ENCODE assay signal across 7 cellular contexts in the genomic region with DNA sequence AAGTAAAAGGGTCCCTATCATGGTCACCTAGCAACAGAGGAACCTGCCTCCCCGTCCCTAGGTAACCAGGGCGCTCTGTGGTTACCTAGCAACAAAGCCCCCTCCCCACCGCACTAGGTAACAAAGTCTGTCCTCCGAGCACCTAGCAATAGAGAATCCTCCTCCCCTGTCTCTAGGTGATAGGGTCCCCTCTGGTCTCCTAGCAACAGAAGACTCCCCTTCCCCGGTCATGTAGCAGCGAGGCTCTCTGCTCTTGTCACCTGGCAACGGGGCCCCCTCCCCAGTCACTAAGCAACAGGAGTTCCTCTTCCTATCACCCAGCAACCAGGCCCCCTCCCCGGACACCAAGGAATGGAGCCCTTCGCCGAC.
DNase-seq lines count a peak whose midpoint lies in the region; ATAC-seq lines count a peak whose summit lies in the region.

No MANE protein-coding gene starts in this region.

- ATAC-seq in GM18511 (IDR thresholded peaks at IDR 0.05; ENCODE audit: unreplicated experiment), result no peak
- ATAC-seq in HG03045 (IDR thresholded peaks at IDR 0.05; ENCODE audit: unreplicated experiment), result no peak

- no peaks in the 10 kb centered on the region for H3K27me3 ChIP-seq in HAP-1 (ENCODE audit: low read depth)
- H3K27me3 ChIP-seq in muscle layer of colon (ENCODE audit: control insufficient read depth in 1 of 2, insufficient read depth in 2 of 2, low read length in 2 of 2), result peaks cover 0 to 12% of the 10 kb centered on the region in 2 donors

- H3K4me3 ChIP-seq in HAP-1 (peak overlapping the region; percentile 57), muscle layer of colon (ENCODE audit: low read depth in 1 of 2, low read length in 2 of 2) (peak overlapping the region; percentile 77 to 93)

- H3K9ac ChIP-seq in muscle layer of colon (ENCODE audit: low read length), result peak overlapping the region; percentile 76

- H3K4me1 ChIP-seq in HAP-1 (no peaks in the 10 kb centered on the region), muscle layer of colon (ENCODE audit: insufficient read depth, low read length) (peaks cover 16% of the 10 kb centered on the region)

- in situ Hi-C loops in HAP-1 (cut with MboI; ENCODE audit: low sequenced_read_pairs), result no loop called here

- H3K27ac ChIP-seq in caudate nucleus (ENCODE audit: low read depth, low read length), result peak overlapping the region; percentile 92
- H3K27ac ChIP-seq in muscle layer of colon (ENCODE audit: low read depth, low read length), result peak overlapping the region; percentile 58

- no peaks in the 10 kb centered on the region for H3K9me3 ChIP-seq in HAP-1
- H3K9me3 ChIP-seq in muscle layer of colon (ENCODE audit: low read length), result no peaks in the 10 kb centered on the region

- no peaks in the 10 kb centered on the region for H3K36me3 ChIP-seq in HAP-1 (replicated peaks)
- H3K36me3 ChIP-seq in muscle layer of colon (ENCODE audit: insufficient read depth, low read length), result no peaks in the 10 kb centered on the region

- peak in 1 of 2 experiments; percentile 12 for DNase-seq in HAP-1 (ENCODE audit: low spot score in 2 of 2)
- peak; percentile 94 for DNase-seq in NCI-H2227 treated with DMSO at 0.1 percent for 48 hours (lab: John Stamatoyannopoulos, UW)
- DNase-seq in caudate nucleus (lab: John Stamatoyannopoulos, UW), result peak in 14 of 61 donors; percentile 73 to 98 (median 90)
- no peak for DNase-seq in stimulated activated CD4-positive, alpha-beta T cell treated with anti-CD3 and anti-CD28 coated beads, Interleukin-4, amount 100 ng/mL, for 1 hour
